Comparison of ENCODE assay signal across 17 cellular contexts in the genomic region with DNA sequence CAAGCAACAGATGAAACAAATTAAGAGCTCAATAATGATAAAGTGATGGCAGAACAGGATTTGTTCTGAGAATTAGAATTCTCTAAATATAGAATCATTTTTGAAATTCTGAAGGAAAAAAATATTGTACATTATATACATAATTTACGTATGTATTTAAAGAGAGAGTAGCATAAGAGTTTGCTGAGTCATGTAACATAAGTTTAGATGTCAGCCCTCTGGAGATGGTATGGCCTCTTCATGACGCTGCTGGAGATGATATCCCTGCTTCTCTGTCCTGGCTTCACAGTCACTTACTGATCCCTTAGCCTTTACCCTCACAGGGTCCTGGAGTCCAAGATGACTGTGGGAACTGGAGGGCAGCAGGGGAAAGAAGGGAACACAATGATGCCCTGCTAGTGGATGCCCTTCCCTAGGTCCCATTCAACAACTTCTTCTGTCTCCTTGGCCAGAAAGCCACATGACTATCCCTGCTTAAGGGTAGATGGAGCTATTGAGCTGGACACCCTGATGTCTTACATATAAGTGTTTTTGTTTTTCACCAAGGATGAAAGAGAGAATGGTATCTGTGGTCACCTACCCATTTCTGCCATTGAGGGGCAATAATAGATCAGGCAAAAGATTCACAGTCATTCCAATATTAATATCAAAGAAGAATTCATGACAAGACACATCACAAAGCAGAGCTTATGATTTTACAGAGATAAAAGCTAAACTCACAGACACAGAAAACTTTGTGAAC.
DNase-seq lines count a peak whose midpoint lies in the region; ATAC-seq and TF ChIP-seq lines count a peak whose summit lies in the region.
"Had no signal": no experiment of that assay in that cellular context is flagged by ENCODE, and none has a peak within 500 bp of the region (broad histone marks: within the 10 kb centered on the region; RNA-seq: fewer than 3 reads in every experiment).

No MANE protein-coding gene starts in this region.

- in situ Hi-C loops in SK-MEL-5 (cut with HindIII; ENCODE audit: low pct_unique_long_range_greater_than_20kb, low sequenced_read_pairs) (no loop called here), brain microvascular endothelial cell (cut with HindIII; ENCODE audit: low pct_ligation_motif_present, low sequenced_read_pairs) (no loop called here)

- H3K4me3 ChIP-seq in neural cell (ENCODE audit: low read length) (no peak overlapping the region), brain microvascular endothelial cell (ENCODE audit: low read depth, low read length) (no peak overlapping the region)

- H3K9ac ChIP-seq in neural cell (ENCODE audit: low read length): no peak overlapping the region

- H3K9me2 ChIP-seq in neural cell (ENCODE audit: insufficient read depth, low read length): no peaks in the 10 kb centered on the region

- TF ChIP-seq EP300 in neural cell (conservative IDR thresholded peaks at IDR 0.05; ENCODE audit: poor library complexity, severe bottlenecking): no peak

- H3K4me2 ChIP-seq in neural cell (ENCODE audit: low read length): no peak overlapping the region

- H3K79me2 ChIP-seq in neural cell (replicated peaks; ENCODE audit: insufficient read depth, low read length): no peaks in the 10 kb centered on the region

- no peaks in the 10 kb centered on the region for H3K36me3 ChIP-seq in neural cell (ENCODE audit: insufficient read depth, low read length)
- no peaks in the 10 kb centered on the region for H3K36me3 ChIP-seq in brain microvascular endothelial cell (replicated peaks)

- no peaks in the 10 kb centered on the region for H3K9me3 ChIP-seq in neural cell (ENCODE audit: low read length)

- H3F3A ChIP-seq in neural cell (ENCODE audit: insufficient read depth, low read length, poor library complexity, severe bottlenecking): no peaks in the 10 kb centered on the region

- no peak overlapping the region for H2AFZ ChIP-seq in neural cell (ENCODE audit: low read depth, low read length)

- H3K27ac ChIP-seq in neural cell (ENCODE audit: low read length) (no peak overlapping the region), brain microvascular endothelial cell (no peak overlapping the region)

- no peaks in the 10 kb centered on the region for H4K20me1 ChIP-seq in neural cell (ENCODE audit: insufficient read depth)

- H3K27me3 ChIP-seq in neural cell (ENCODE audit: insufficient read depth, low read depth, low read length) (no peaks in the 10 kb centered on the region), brain microvascular endothelial cell (replicated peaks) (no peaks in the 10 kb centered on the region)

- peak; percentile 61 for TF ChIP-seq RAD21 in neural cell (conservative IDR thresholded peaks at IDR 0.05)

- DNase-seq in NCI-H2171 treated with DMSO at 0.1 percent for 48 hours (lab: John Stamatoyannopoulos, UW) (peak; percentile 12), NCI-H2171 (lab: John Stamatoyannopoulos, UW) (no peak), NCI-H146 (lab: John Stamatoyannopoulos, UW) (peak; percentile 5), SK-MEL-5 (ENCODE audit: low read depth, low spot score) (peak; percentile 53), brain microvascular endothelial cell (no peak), dermis blood vessel endothelial cell (no peak), Right ventricle myocardium inferior (ENCODE audit: missing footprints) (no peak)
- DNase-seq: activated B cell treated with CpG ODN at 0.5 μM for 24 hours; activated CD4-positive, alpha-beta memory T cell treated with anti-CD3 and anti-CD28 coated beads, Interleukin-2, amount 10 ng/mL, durations not matched to agents 7 days and 5 days; activated naive CD4-positive, alpha-beta T cell; amniotic stem cell; erythroblast; KG1; left cardiac atrium; NCI-H1092 treated with DMSO at 0.1 percent for 48 hours; substantia nigra had no signal

- no peak for ATAC-seq in Right ventricle myocardium inferior
- ATAC-seq: left cardiac atrium had no signal

- intact Hi-C loops in Right ventricle myocardium inferior (cut with DNase I): no loop called here

- peak; percentile 52 for TF ChIP-seq CTCF in neural cell (IDR thresholded peaks at IDR 0.05; ENCODE audit: poor library complexity, severe bottlenecking)
- TF ChIP-seq CTCF in brain microvascular endothelial cell (IDR thresholded peaks at IDR 0.05; ENCODE audit: low read depth, low read length, missing control alignments): no peak

TF ChIP-seq in neural cell, 6 proteins besides CTCF, POLR2A, EP300 and RAD21:
- TF ChIP-seq, protein P1, sequence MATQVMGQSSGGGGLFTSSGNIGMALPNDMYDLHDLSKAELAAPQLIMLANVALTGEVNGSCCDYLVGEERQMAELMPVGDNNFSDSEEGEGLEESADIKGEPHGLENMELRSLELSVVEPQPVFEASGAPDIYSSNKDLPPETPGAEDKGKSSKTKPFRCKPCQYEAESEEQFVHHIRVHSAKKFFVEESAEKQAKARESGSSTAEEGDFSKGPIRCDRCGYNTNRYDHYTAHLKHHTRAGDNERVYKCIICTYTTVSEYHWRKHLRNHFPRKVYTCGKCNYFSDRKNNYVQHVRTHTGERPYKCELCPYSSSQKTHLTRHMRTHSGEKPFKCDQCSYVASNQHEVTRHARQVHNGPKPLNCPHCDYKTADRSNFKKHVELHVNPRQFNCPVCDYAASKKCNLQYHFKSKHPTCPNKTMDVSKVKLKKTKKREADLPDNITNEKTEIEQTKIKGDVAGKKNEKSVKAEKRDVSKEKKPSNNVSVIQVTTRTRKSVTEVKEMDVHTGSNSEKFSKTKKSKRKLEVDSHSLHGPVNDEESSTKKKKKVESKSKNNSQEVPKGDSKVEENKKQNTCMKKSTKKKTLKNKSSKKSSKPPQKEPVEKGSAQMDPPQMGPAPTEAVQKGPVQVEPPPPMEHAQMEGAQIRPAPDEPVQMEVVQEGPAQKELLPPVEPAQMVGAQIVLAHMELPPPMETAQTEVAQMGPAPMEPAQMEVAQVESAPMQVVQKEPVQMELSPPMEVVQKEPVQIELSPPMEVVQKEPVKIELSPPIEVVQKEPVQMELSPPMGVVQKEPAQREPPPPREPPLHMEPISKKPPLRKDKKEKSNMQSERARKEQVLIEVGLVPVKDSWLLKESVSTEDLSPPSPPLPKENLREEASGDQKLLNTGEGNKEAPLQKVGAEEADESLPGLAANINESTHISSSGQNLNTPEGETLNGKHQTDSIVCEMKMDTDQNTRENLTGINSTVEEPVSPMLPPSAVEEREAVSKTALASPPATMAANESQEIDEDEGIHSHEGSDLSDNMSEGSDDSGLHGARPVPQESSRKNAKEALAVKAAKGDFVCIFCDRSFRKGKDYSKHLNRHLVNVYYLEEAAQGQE (IDR thresholded peaks at IDR 0.05; ENCODE audit: borderline replicate concordance): no peak
- TF ChIP-seq SMC3 (conservative IDR thresholded peaks at IDR 0.05; ENCODE audit: poor library complexity): peak; percentile 55

Comparison
In these comparisons a context has a peak if more than half of its experiments do, and no peak if none do; other contexts are left out.
1. DNase-seq: peak in NCI-H2171 treated with DMSO at 0.1 percent for 48 hours (single experiment), NCI-H146 (single experiment) and SK-MEL-5 (single experiment); none in NCI-H2171 (single experiment), brain microvascular endothelial cell (single experiment), dermis blood vessel endothelial cell (single experiment) and Right ventricle myocardium inferior (single experiment).